Comparison of ENCODE assay signal across 3 cellular contexts in the genomic region with DNA sequence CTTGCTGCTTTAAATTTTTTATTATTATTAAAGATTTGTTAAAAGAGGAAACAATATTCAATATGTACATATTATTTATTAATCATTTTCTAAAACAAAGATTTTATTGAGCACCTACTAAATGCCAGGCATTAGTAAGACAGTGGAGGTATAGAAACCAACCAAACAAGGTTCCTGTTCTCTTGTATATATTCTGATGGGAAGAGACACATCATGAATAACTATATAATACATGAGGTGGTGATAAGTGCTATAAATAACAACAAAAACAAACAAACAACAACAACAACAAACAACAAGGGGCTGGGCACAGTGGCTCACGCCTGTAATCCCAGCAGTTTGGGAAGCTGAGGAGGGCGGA.
TF ChIP-seq lines count a peak whose summit lies in the region.

No MANE protein-coding gene starts in this region.

TF ChIP-seq in A549, 52 proteins besides CTCF, POLR2A, EP300 and RAD21:
- TF ChIP-seq, protein P1, sequence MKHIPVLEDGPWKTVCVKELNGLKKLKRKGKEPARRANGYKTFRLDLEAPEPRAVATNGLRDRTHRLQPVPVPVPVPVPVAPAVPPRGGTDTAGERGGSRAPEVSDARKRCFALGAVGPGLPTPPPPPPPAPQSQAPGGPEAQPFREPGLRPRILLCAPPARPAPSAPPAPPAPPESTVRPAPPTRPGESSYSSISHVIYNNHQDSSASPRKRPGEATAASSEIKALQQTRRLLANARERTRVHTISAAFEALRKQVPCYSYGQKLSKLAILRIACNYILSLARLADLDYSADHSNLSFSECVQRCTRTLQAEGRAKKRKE (CRISPR knock-in tag; IDR thresholded peaks at IDR 0.05; ENCODE audit: low read depth), result no peak
- TF ChIP-seq, protein P2, sequence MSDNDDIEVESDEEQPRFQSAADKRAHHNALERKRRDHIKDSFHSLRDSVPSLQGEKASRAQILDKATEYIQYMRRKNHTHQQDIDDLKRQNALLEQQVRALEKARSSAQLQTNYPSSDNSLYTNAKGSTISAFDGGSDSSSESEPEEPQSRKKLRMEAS (IDR thresholded peaks at IDR 0.05), result no peak
- TF ChIP-seq, protein P3, sequence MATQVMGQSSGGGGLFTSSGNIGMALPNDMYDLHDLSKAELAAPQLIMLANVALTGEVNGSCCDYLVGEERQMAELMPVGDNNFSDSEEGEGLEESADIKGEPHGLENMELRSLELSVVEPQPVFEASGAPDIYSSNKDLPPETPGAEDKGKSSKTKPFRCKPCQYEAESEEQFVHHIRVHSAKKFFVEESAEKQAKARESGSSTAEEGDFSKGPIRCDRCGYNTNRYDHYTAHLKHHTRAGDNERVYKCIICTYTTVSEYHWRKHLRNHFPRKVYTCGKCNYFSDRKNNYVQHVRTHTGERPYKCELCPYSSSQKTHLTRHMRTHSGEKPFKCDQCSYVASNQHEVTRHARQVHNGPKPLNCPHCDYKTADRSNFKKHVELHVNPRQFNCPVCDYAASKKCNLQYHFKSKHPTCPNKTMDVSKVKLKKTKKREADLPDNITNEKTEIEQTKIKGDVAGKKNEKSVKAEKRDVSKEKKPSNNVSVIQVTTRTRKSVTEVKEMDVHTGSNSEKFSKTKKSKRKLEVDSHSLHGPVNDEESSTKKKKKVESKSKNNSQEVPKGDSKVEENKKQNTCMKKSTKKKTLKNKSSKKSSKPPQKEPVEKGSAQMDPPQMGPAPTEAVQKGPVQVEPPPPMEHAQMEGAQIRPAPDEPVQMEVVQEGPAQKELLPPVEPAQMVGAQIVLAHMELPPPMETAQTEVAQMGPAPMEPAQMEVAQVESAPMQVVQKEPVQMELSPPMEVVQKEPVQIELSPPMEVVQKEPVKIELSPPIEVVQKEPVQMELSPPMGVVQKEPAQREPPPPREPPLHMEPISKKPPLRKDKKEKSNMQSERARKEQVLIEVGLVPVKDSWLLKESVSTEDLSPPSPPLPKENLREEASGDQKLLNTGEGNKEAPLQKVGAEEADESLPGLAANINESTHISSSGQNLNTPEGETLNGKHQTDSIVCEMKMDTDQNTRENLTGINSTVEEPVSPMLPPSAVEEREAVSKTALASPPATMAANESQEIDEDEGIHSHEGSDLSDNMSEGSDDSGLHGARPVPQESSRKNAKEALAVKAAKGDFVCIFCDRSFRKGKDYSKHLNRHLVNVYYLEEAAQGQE (IDR thresholded peaks at IDR 0.05), result no peak
- no peak for TF ChIP-seq HEYL (CRISPR knock-in tag; IDR thresholded peaks at IDR 0.05)

TF ChIP-seq in IMR-90, 13 proteins besides CTCF, POLR2A, EP300 and RAD21:
- TF ChIP-seq MAZ (IDR thresholded peaks at IDR 0.05; ENCODE audit: borderline replicate concordance, low read depth, low read length) (no peak), MAFK (IDR thresholded peaks at IDR 0.05; ENCODE audit: low read depth, low read length) (no peak), MXI1 (IDR thresholded peaks at IDR 0.05; ENCODE audit: borderline replicate concordance, low read depth, low read length) (no peak), BHLHE40 (IDR thresholded peaks at IDR 0.05; ENCODE audit: low read depth, low read length) (no peak), RCOR1 (IDR thresholded peaks at IDR 0.05; ENCODE audit: insufficient replicate concordance, low read length) (no peak), FOS (IDR thresholded peaks at IDR 0.05; ENCODE audit: low read depth, low read length) (no peak), SMC3 (IDR thresholded peaks at IDR 0.05; ENCODE audit: low read depth, low read length) (no peak), CEBPB (IDR thresholded peaks at IDR 0.05; ENCODE audit: low read depth, low read length) (no peak)
- TF ChIP-seq, protein P4, sequence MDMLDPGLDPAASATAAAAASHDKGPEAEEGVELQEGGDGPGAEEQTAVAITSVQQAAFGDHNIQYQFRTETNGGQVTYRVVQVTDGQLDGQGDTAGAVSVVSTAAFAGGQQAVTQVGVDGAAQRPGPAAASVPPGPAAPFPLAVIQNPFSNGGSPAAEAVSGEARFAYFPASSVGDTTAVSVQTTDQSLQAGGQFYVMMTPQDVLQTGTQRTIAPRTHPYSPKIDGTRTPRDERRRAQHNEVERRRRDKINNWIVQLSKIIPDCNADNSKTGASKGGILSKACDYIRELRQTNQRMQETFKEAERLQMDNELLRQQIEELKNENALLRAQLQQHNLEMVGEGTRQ (IDR thresholded peaks at IDR 0.05; ENCODE audit: low read depth, low read length), result no peak

TF ChIP-seq in neural cell, 6 proteins besides CTCF, POLR2A, EP300 and RAD21:
- no peak for TF ChIP-seq TAF1 (IDR thresholded peaks at IDR 0.05; ENCODE audit: low read depth)
- no peak for TF ChIP-seq POLR2AphosphoS5 (IDR thresholded peaks at IDR 0.05)
- TF ChIP-seq, protein P3 (IDR thresholded peaks at IDR 0.05; ENCODE audit: borderline replicate concordance), result no peak
- no peak for TF ChIP-seq SMC3 (conservative IDR thresholded peaks at IDR 0.05; ENCODE audit: poor library complexity)
- no peak for TF ChIP-seq EZH2 (IDR thresholded peaks at IDR 0.05; ENCODE audit: borderline replicate concordance, insufficient read depth, low read length, poor library complexity, severe bottlenecking)
- TF ChIP-seq MXI1 (conservative IDR thresholded peaks at IDR 0.05; ENCODE audit: poor library complexity, severe bottlenecking), result no peak
